ENCODE assay signal across 1 cellular context in genomic region chr11:75518771-75519653, GRCh38.
TF ChIP-seq lines count a peak whose summit lies in the region.

No MANE protein-coding gene starts in this region.

TF ChIP-seq in K562, 482 proteins besides CTCF, POLR2A, EP300 and RAD21:
- TF ChIP-seq BCOR (IDR thresholded peaks at IDR 0.05) (peak; percentile 17; the same call in 1 of the 2 replicates), SMARCE1 (IDR thresholded peaks at IDR 0.05) (no peak), ZFP36 (IDR thresholded peaks at IDR 0.05; ENCODE audit: low read depth, low read length, partially characterized antibody) (peak; percentile 95)
